Comparison of ENCODE assay signal across 1 cellular context in genomic region chr20:63387917-63388316, GRCh38.
TF ChIP-seq lines count a peak whose summit lies in the region.

No MANE protein-coding gene starts in this region.

TF ChIP-seq in HepG2, 621 proteins besides CTCF, POLR2A, EP300 and RAD21:
- TF ChIP-seq CENPT (CRISPR knock-in tag; IDR thresholded peaks at IDR 0.05; ENCODE audit: low read depth): 0 out of 2 replicates have a peak, but pooled peaks have one; percentile 20
- no peak for TF ChIP-seq KLF13 (CRISPR knock-in tag; IDR thresholded peaks at IDR 0.05)
- TF ChIP-seq JUND (CRISPR knock-in tag; IDR thresholded peaks at IDR 0.05): 0 out of 2 replicates have a peak, but pooled peaks have one; percentile 32
- TF ChIP-seq ZNF207 (IDR thresholded peaks at IDR 0.05; ENCODE audit: borderline replicate concordance): 0 out of 2 replicates have a peak, but pooled peaks have one; percentile 39
- TF ChIP-seq MNT (IDR thresholded peaks at IDR 0.05): peak; percentile 98
- no peak for TF ChIP-seq ZNF282 (IDR thresholded peaks at IDR 0.05; ENCODE audit: partially characterized antibody)
- peak; percentile 41; the same call in 1 of the 2 replicates for TF ChIP-seq SP1 (IDR thresholded peaks at IDR 0.05)
- no peak for TF ChIP-seq SP1 (CRISPR knock-in tag; IDR thresholded peaks at IDR 0.05)
- no peak for TF ChIP-seq MBNL3 (CRISPR knock-in tag; conservative IDR thresholded peaks at IDR 0.05)
- TF ChIP-seq DNMT1 (CRISPR knock-in tag; IDR thresholded peaks at IDR 0.05): peak; percentile 18; the same call in 1 of the 2 replicates
- TF ChIP-seq FOXP1 (IDR thresholded peaks at IDR 0.05): 0 out of 2 replicates have a peak, but pooled peaks have one; percentile 13
- TF ChIP-seq FOXP1 (CRISPR knock-in tag; IDR thresholded peaks at IDR 0.05): no peak
- TF ChIP-seq BATF2 (CRISPR knock-in tag; IDR thresholded peaks at IDR 0.05): 0 out of 2 replicates have a peak, but pooled peaks have one; percentile 7
